11 cellular contexts compared by ENCODE assay signal in genomic region chr1:56777972-56778371, GRCh38. TPM values are rescaled to one million over a fixed set of nuclear protein-coding genes. Genes with fewer than 3 reads are reported as not detected.
"Had no signal": no experiment of that assay in that cellular context is flagged by ENCODE, and none has a peak within 500 bp of the region (broad histone marks: within the 10 kb centered on the region; RNA-seq: fewer than 3 reads in every experiment).

No MANE protein-coding gene starts in this region.

- H3K27ac ChIP-seq: GM23248, HL-60 had no signal

- ATAC-seq: HCT116, K562 had no signal

- H3K9ac ChIP-seq: GM23248 had no signal

- FAIRE-seq: K562 had no signal

- H3K4me3 ChIP-seq: GM23248, HAP-1, K562 had no signal

- H3K4me1 ChIP-seq: HAP-1 had no signal

- DNase-seq: GM23248, GOT3, H7, HFFc6, IMR-90 had no signal

- H2AFZ ChIP-seq: GM23248 had no signal

- H3K36me3 ChIP-seq: HAP-1 had no signal

- H3K9me3 ChIP-seq: HAP-1 had no signal

RNA-seq across cellular contexts. Expression of gene FYB2, which starts 41.2 kb away (rescaled TPM):
- total RNA-seq: GM23248, H4, H7, HT1080, K562 had no signal
- polyA plus RNA-seq: GM23248, IMR-90, K562 had no signal
